Comparison of ENCODE assay signal across 8 cellular contexts in the genomic region with DNA sequence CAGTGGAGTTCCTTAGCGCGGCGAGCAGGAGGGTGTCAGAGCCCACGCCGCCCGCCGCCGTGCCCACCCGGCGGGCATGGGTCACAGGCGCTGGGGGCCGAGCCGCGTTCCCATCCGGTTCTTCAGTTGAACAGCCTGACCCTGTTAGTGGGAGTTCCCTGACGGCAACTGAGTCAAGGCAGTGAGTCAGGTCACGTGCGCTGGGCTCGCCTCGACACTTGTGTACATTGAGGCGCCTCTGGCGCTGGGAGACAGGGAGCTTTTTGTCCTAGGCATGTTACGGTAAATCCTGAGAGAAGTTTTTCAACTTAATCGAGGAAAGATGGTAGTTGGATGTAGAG. TPM values are rescaled to one million over a fixed set of nuclear protein-coding genes. Genes with fewer than 3 reads are reported as not detected.
A peak's percentile ranks its signal among the peaks of the same experiment; 100 is the strongest.
DNase-seq lines count a peak whose midpoint lies in the region; ATAC-seq and TF ChIP-seq lines count a peak whose summit lies in the region.

No MANE protein-coding gene starts in this region.

- POLR2A ChIA-PET in Caco-2 (lab: Charles Lee): interaction anchor here (0.6 to 1.5 kb wide), 3 partner anchors 13 to 77 kb away, joined by 3 to 6 read pairs (median 3); a partner anchor contains a TSS

- H3K9me3 ChIP-seq in Caco-2: no peaks in the 10 kb centered on the region
- H3K9me3 ChIP-seq in neutrophil: no peaks in the 10 kb centered on the region

- H3K27me3 Mint-ChIP-seq in Caco-2 (ENCODE audit: insufficient read depth, unreplicated experiment): no peaks in the 10 kb centered on the region

- ATAC-seq in HG02678 (IDR thresholded peaks at IDR 0.05; ENCODE audit: unreplicated experiment): peak; percentile 14

- H3K36me3 Mint-ChIP-seq in Caco-2 (ENCODE audit: insufficient read depth, unreplicated experiment): peaks cover 27% of the 10 kb centered on the region

- intact Hi-C loops in Caco-2 (cut with micrococcal nuclease; ENCODE audit: unreplicated experiment): loop anchor here (1.0 to 10.0 kb wide), 2 partner anchors 46 to 68 kb away; no protein-coding TSS in a partner anchor

- TF ChIP-seq CTCF in Caco-2 (IDR thresholded peaks at IDR 0.05; ENCODE audit: insufficient read depth in 1 of 2, low read depth in 1 of 2, low read length in 1 of 2, severe bottlenecking in 1 of 2, unreplicated experiment in 1 of 2) (no peak), neutrophil (IDR thresholded peaks at IDR 0.05) (no peak)

- H3K4me3 Mint-ChIP-seq in Caco-2 (ENCODE audit: unreplicated experiment): peak overlapping the region; percentile 91

- H3K9me3 Mint-ChIP-seq in Caco-2 (ENCODE audit: unreplicated experiment): no peaks in the 10 kb centered on the region

- no TSS peak for BruUV-seq in Caco-2 (replicated peaks; lab: Mats Ljungman, UMichigan)

- H3K27me3 ChIP-seq in Caco-2 (replicated peaks; ENCODE audit: control insufficient read depth, insufficient read depth, low read length): no peaks in the 10 kb centered on the region
- H3K27me3 ChIP-seq in neutrophil: no peaks in the 10 kb centered on the region

- H3K36me3 ChIP-seq in Caco-2 (ENCODE audit: control insufficient read depth, insufficient read depth, low read length) (no peaks in the 10 kb centered on the region), neutrophil (peaks cover 5% of the 10 kb centered on the region)

- H3K4me3 ChIP-seq in Caco-2 (ENCODE audit: low read depth, low read length) (peak overlapping the region; percentile 86), neutrophil (ENCODE audit: low read depth in 1 of 2, low read length in 1 of 2) (peak overlapping the region; percentile 82 to 95)

- DNase-seq in Caco-2: peak; percentile 37 to 45
- DNase-seq in RKO (ENCODE audit: low spot score): peak; percentile 93
- peak; percentile 43 for DNase-seq in activated naive CD4-positive, alpha-beta T cell treated with anti-CD3 and anti-CD28 coated beads, Interleukin-2, amount 50 U/mL, for 16 hours
- peak; percentile 44 for DNase-seq in germinal center (ENCODE audit: low spot score)
- DNase-seq in NCI-H510A treated with DMSO at 0.1 percent for 48 hours (lab: John Stamatoyannopoulos, UW): no peak

- peaks cover 20% of the 10 kb centered on the region for H3K4me1 ChIP-seq in Caco-2
- H3K4me1 ChIP-seq in neutrophil (ENCODE audit: control insufficient read depth in 1 of 2, insufficient read depth in 1 of 2, low read depth in 1 of 2, low read length in 1 of 2): peaks cover 53 to 54% of the 10 kb centered on the region in 2 experiments

- CTCF ChIA-PET in Caco-2 (lab: Charles Lee): interaction anchor here (1.8 kb wide), 1 partner anchor 46 kb away, joined by 6 read pairs; no protein-coding TSS in a partner anchor

- peak overlapping the region; percentile 96 for H3K27ac Mint-ChIP-seq in Caco-2 (ENCODE audit: unreplicated experiment)

- H3K4me1 Mint-ChIP-seq in Caco-2 (ENCODE audit: low read depth, unreplicated experiment): peaks cover 13% of the 10 kb centered on the region

- peak overlapping the region; percentile 95 for H3K27ac ChIP-seq in neutrophil
- H3K27ac ChIP-seq in temporal lobe (ENCODE audit: low read depth, low read length): peak overlapping the region; percentile 90

RNA-seq across cellular contexts. Expression of a gene that starts 0.7 kb away (rescaled TPM):
- total RNA-seq in Caco-2 (2022): 262 and 284 TPM in 2 replicates
- total RNA-seq in temporal lobe: 40.3 TPM
